Comparison of ENCODE assay signal across 8 cellular contexts in genomic region chr3:127762077-127762786, GRCh38.
DNase-seq lines count a peak whose midpoint lies in the region; ATAC-seq lines count a peak whose summit lies in the region.

No MANE protein-coding gene starts in this region.

- H3K36me3 Mint-ChIP-seq in activated naive CD8-positive, alpha-beta T cell treated with anti-CD3 and anti-CD28 coated beads for 36 hours, result no peaks in the 10 kb centered on the region
- no peaks in the 10 kb centered on the region for H3K36me3 Mint-ChIP-seq in natural killer cell treated with Interleukin-12 subunit alpha and Interleukin-12 subunit beta and Interleukin-15 and Interleukin-18, amount 100 ng/mL, for 72 hours
- no peaks in the 10 kb centered on the region for H3K36me3 Mint-ChIP-seq in activated CD4-positive, alpha-beta T cell treated with anti-CD3 and anti-CD28 coated beads, Interleukin-2, amount 10 ng/mL, durations not matched to agents 24 days and 14 days (ENCODE audit: low read depth)

- H3K9me3 Mint-ChIP-seq in activated naive CD8-positive, alpha-beta T cell treated with anti-CD3 and anti-CD28 coated beads for 36 hours, result no peaks in the 10 kb centered on the region
- no peaks in the 10 kb centered on the region for H3K9me3 Mint-ChIP-seq in natural killer cell treated with Interleukin-12 subunit alpha and Interleukin-12 subunit beta and Interleukin-15 and Interleukin-18, amount 100 ng/mL, for 72 hours
- H3K9me3 Mint-ChIP-seq in activated CD4-positive, alpha-beta T cell treated with anti-CD3 and anti-CD28 coated beads, Interleukin-2, amount 10 ng/mL, durations not matched to agents 24 days and 14 days, result no peaks in the 10 kb centered on the region

- peak overlapping the region; percentile 54 for H3K27ac Mint-ChIP-seq in activated naive CD8-positive, alpha-beta T cell treated with anti-CD3 and anti-CD28 coated beads for 36 hours
- peak overlapping the region; percentile 35 to 49 for H3K27ac Mint-ChIP-seq in natural killer cell treated with Interleukin-12 subunit alpha and Interleukin-12 subunit beta and Interleukin-15 and Interleukin-18, amount 100 ng/mL, for 72 hours
- no peak overlapping the region for H3K27ac Mint-ChIP-seq in activated CD4-positive, alpha-beta T cell treated with anti-CD3 and anti-CD28 coated beads, Interleukin-2, amount 10 ng/mL, durations not matched to agents 24 days and 14 days

- peaks cover 15% of the 10 kb centered on the region for H3K4me1 Mint-ChIP-seq in activated naive CD8-positive, alpha-beta T cell treated with anti-CD3 and anti-CD28 coated beads for 36 hours
- H3K4me1 Mint-ChIP-seq in natural killer cell treated with Interleukin-12 subunit alpha and Interleukin-12 subunit beta and Interleukin-15 and Interleukin-18, amount 100 ng/mL, for 72 hours (ENCODE audit: low read depth in 2 of 2), result peaks cover 12 to 18% of the 10 kb centered on the region in 2 donors
- peaks cover 15% of the 10 kb centered on the region for H3K4me1 Mint-ChIP-seq in activated CD4-positive, alpha-beta T cell treated with anti-CD3 and anti-CD28 coated beads, Interleukin-2, amount 10 ng/mL, durations not matched to agents 24 days and 14 days

- peak; percentile 59 for ATAC-seq in HG03066 (IDR thresholded peaks at IDR 0.05; ENCODE audit: low read depth, unreplicated experiment)
- peak in 1 of 2 donors; percentile 60 for ATAC-seq in natural killer cell treated with Interleukin-12 subunit alpha and Interleukin-12 subunit beta and Interleukin-15 and Interleukin-18, amount 100 ng/mL, for 72 hours

- peak overlapping the region; percentile 25 for H3K4me3 Mint-ChIP-seq in activated naive CD8-positive, alpha-beta T cell treated with anti-CD3 and anti-CD28 coated beads for 36 hours
- peak overlapping the region; percentile 70 for H3K4me3 Mint-ChIP-seq in natural killer cell treated with Interleukin-12 subunit alpha and Interleukin-12 subunit beta and Interleukin-15 and Interleukin-18, amount 100 ng/mL, for 72 hours
- H3K4me3 Mint-ChIP-seq in activated CD4-positive, alpha-beta T cell treated with anti-CD3 and anti-CD28 coated beads, Interleukin-2, amount 10 ng/mL, durations not matched to agents 24 days and 14 days, result no peak overlapping the region

- peak in 2 of 3 experiments; percentile 30 to 75 for DNase-seq in NCI-H1417 (lab: John Stamatoyannopoulos, UW)
- no peak for DNase-seq in NCI-H1417 treated with DMSO at 0.1 percent for 48 hours (lab: John Stamatoyannopoulos, UW)
- DNase-seq in activated naive CD8-positive, alpha-beta T cell treated with anti-CD3 and anti-CD28 coated beads for 36 hours, result no peak
- DNase-seq in natural killer cell treated with Interleukin-12 subunit alpha and Interleukin-12 subunit beta and Interleukin-15 and Interleukin-18, amount 100 ng/mL, for 72 hours (ENCODE audit: low spot score), result no peak
- no peak for DNase-seq in SK-N-DZ (ENCODE audit: low spot score)
- no peak for DNase-seq in activated CD4-positive, alpha-beta T cell treated with anti-CD3 and anti-CD28 coated beads, Interleukin-2, amount 10 ng/mL, durations not matched to agents 24 days and 14 days
- DNase-seq in stimulated activated CD4-positive, alpha-beta T cell treated with anti-CD3 and anti-CD28 coated beads, Interleukin-4, amount 100 ng/mL, for 4 hours, result no peak

- peaks cover 7% of the 10 kb centered on the region for H3K27me3 Mint-ChIP-seq in activated naive CD8-positive, alpha-beta T cell treated with anti-CD3 and anti-CD28 coated beads for 36 hours
- no peaks in the 10 kb centered on the region for H3K27me3 Mint-ChIP-seq in natural killer cell treated with Interleukin-12 subunit alpha and Interleukin-12 subunit beta and Interleukin-15 and Interleukin-18, amount 100 ng/mL, for 72 hours
- H3K27me3 Mint-ChIP-seq in activated CD4-positive, alpha-beta T cell treated with anti-CD3 and anti-CD28 coated beads, Interleukin-2, amount 10 ng/mL, durations not matched to agents 24 days and 14 days, result peaks cover 7% of the 10 kb centered on the region

- intact Hi-C loops in activated CD4-positive, alpha-beta T cell treated with anti-CD3 and anti-CD28 coated beads, Interleukin-2, amount 10 ng/mL, durations not matched to agents 24 days and 14 days (cut with micrococcal nuclease), result no loop called here

Comparison
In these comparisons a context has a peak if more than half of its experiments do, and no peak if none do; other contexts are left out.
1. DNase-seq: peak in NCI-H1417 (2 of 3); none in NCI-H1417 treated with DMSO at 0.1 percent for 48 hours (single experiment), activated naive CD8-positive, alpha-beta T cell treated with anti-CD3 and anti-CD28 coated beads for 36 hours (single experiment), natural killer cell treated with Interleukin-12 subunit alpha and Interleukin-12 subunit beta and Interleukin-15 and Interleukin-18, amount 100 ng/mL, for 72 hours (single experiment), SK-N-DZ (single experiment), activated CD4-positive, alpha-beta T cell treated with anti-CD3 and anti-CD28 coated beads, Interleukin-2, amount 10 ng/mL, durations not matched to agents 24 days and 14 days (single experiment) and stimulated activated CD4-positive, alpha-beta T cell treated with anti-CD3 and anti-CD28 coated beads, Interleukin-4, amount 100 ng/mL, for 4 hours (0 of 2).